In the genomic region with DNA sequence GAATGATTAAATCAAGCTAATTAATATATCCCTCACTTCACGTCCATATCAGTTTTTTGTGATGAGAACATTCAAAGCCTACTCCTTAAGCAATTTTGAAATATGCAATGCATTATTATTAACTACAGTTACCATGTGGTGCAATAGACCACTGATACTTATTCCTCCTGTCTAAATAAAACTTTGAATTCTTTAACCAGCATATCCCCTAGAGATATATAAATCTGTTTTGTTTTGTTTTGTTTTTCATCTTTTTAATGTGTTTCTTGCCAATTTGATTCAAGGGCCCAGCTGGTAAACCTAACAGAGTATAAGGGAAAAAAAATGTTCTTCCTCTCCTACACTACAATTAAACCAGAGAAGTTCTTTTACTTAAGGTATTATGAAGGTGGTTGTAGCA, we compare ENCODE assay signal across 16 cellular contexts.
DNase-seq lines count a peak whose midpoint lies in the region; ATAC-seq and TF ChIP-seq lines count a peak whose summit lies in the region.
"Had no signal": no experiment of that assay in that cellular context is flagged by ENCODE, and none has a peak within 500 bp of the region (broad histone marks: within the 10 kb centered on the region; RNA-seq: fewer than 3 reads in every experiment).

No MANE protein-coding gene starts in this region.

- H3K4me1 ChIP-seq in aorta (ENCODE audit: control insufficient read depth in 1 of 2, insufficient read depth in 2 of 2, low read length in 2 of 2): no peaks in the 10 kb centered on the region

- intact Hi-C loops in aorta (cut with DNase I): no loop called here

- no peaks in the 10 kb centered on the region for H3K9me3 ChIP-seq in aorta (ENCODE audit: control insufficient read depth, low read length)

- TF ChIP-seq CTCF in cardiac fibroblast (IDR thresholded peaks at IDR 0.05; ENCODE audit: low read depth, low read length) (no peak), fibroblast of villous mesenchyme (IDR thresholded peaks at IDR 0.05; ENCODE audit: insufficient read depth, low read depth, low read length) (no peak)

- H3K4me3 ChIP-seq in cardiac fibroblast (replicated peaks in 1 of 2; ENCODE audit: low read depth in 2 of 2, low read length in 2 of 2) (no peak overlapping the region), fibroblast of villous mesenchyme (ENCODE audit: low read depth, low read length) (no peak overlapping the region), aorta (ENCODE audit: low read length in 2 of 2) (no peak overlapping the region)

- no peak overlapping the region for H3K27ac ChIP-seq in aorta (ENCODE audit: low read depth in 1 of 2, low read length in 2 of 2)

- DNase-seq in GM04503 (ENCODE audit: low read depth) (peak; percentile 58), cardiac fibroblast (ENCODE audit: low read depth in 2 of 2) (peak; percentile 48 to 64), fibroblast of villous mesenchyme (ENCODE audit: low read depth) (peak; percentile 42), aorta (no peak), NOMO-1 (lab: John Stamatoyannopoulos, UW; ENCODE audit: unreplicated experiment in 2 of 2) (no peak), NK-92 (lab: John Stamatoyannopoulos, UW; ENCODE audit: unreplicated experiment) (no peak)
- no peak for DNase-seq in stimulated activated CD4-positive, alpha-beta T cell treated with anti-CD3 and anti-CD28 coated beads, Interleukin-4, amount 100 ng/mL, for 24 hours
- DNase-seq: ACHN; CD8-positive, alpha-beta T cell; DMS79 treated with DMSO at 0.1 percent for 48 hours; GF-D8; NCI-H1105 treated with DMSO at 0.1 percent for 48 hours; NCI-H1930; NCI-H2171 treated with DMSO at 0.1 percent for 48 hours; NCI-H524; RPMI8226 had no signal

- 62 to 72% methylated on average over 1 of the region's 1 CpG for WGBS in aorta, 2 donors

- H3K27me3 ChIP-seq in aorta (ENCODE audit: control insufficient read depth in 1 of 2, insufficient read depth in 2 of 2, low read length in 1 of 2): no peaks in the 10 kb centered on the region

- peak; percentile 70 for ATAC-seq in aorta (ENCODE audit: low FRiP score)
- ATAC-seq: CD8-positive, alpha-beta T cell had no signal

- H3K36me3 ChIP-seq in aorta (ENCODE audit: control insufficient read depth in 1 of 2, insufficient read depth in 2 of 2, low read length in 1 of 2): no peaks in the 10 kb centered on the region

Comparison
In these comparisons a context has a peak if more than half of its experiments do, and no peak if none do; other contexts are left out.
1. DNase-seq: peak in GM04503 (single experiment), cardiac fibroblast (2 of 2) and fibroblast of villous mesenchyme (single experiment); none in aorta (0 of 2), NOMO-1 (0 of 2), stimulated activated CD4-positive, alpha-beta T cell treated with anti-CD3 and anti-CD28 coated beads, Interleukin-4, amount 100 ng/mL, for 24 hours (single experiment) and NK-92 (single experiment).